1 cellular context compared by ENCODE assay signal in genomic region chr11:94025695-94026394, GRCh38.
TF ChIP-seq lines count a peak whose summit lies in the region.

No MANE protein-coding gene starts in this region.

TF ChIP-seq in HepG2, 621 proteins besides CTCF, POLR2A, EP300 and RAD21 (continued from another document):
- TF ChIP-seq, protein P1, sequence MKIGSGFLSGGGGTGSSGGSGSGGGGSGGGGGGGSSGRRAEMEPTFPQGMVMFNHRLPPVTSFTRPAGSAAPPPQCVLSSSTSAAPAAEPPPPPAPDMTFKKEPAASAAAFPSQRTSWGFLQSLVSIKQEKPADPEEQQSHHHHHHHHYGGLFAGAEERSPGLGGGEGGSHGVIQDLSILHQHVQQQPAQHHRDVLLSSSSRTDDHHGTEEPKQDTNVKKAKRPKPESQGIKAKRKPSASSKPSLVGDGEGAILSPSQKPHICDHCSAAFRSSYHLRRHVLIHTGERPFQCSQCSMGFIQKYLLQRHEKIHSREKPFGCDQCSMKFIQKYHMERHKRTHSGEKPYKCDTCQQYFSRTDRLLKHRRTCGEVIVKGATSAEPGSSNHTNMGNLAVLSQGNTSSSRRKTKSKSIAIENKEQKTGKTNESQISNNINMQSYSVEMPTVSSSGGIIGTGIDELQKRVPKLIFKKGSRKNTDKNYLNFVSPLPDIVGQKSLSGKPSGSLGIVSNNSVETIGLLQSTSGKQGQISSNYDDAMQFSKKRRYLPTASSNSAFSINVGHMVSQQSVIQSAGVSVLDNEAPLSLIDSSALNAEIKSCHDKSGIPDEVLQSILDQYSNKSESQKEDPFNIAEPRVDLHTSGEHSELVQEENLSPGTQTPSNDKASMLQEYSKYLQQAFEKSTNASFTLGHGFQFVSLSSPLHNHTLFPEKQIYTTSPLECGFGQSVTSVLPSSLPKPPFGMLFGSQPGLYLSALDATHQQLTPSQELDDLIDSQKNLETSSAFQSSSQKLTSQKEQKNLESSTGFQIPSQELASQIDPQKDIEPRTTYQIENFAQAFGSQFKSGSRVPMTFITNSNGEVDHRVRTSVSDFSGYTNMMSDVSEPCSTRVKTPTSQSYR (CRISPR knock-in tag; IDR thresholded peaks at IDR 0.05; ENCODE audit: borderline replicate concordance): no peak
- TF ChIP-seq CCAR2 (optimal IDR thresholded peaks at IDR 0.05; ENCODE audit: low read depth, low read length) (no peak), MAFK (conservative IDR thresholded peaks at IDR 0.05 in 1 of 2, IDR thresholded peaks at IDR 0.05 in 1 of 2; ENCODE audit: low read length in 2 of 2) (peak; percentile 44 to 62)
TF ChIP-seq in HepG2: peak in this region for 2.
